In genomic region chr2:44941551-44942234, GRCh38 we compare ENCODE assay signal across 8 cellular contexts. TPM values are rescaled to one million over a fixed set of nuclear protein-coding genes. Genes with fewer than 3 reads are reported as not detected.
DNase-seq lines count a peak whose midpoint lies in the region; ATAC-seq and TF ChIP-seq lines count a peak whose summit lies in the region.

SIX3 (plus strand) TSS chr2:44941702; CDS start chr2:44942105, 403 bp downstream.

- H3K27ac Mint-ChIP-seq in naive thymus-derived CD4-positive, alpha-beta T cell = peak within 1 kb of the TSS in 3 of 9 donors; percentile 3 to 62 (median 46)

- BruUV-seq in PC-3 (replicated peaks; lab: Mats Ljungman, UMichigan) = no TSS peak

- peak within 1 kb of the TSS; percentile 97 for H2AFZ ChIP-seq in PC-3 (ENCODE audit: low read length)

- peak within 1 kb of the TSS; percentile 89 for H3K4me3 ChIP-seq in PC-3 (ENCODE audit: low read length)
- peak within 1 kb of the TSS; percentile 35 for H3K4me3 ChIP-seq in naive thymus-derived CD4-positive, alpha-beta T cell (ENCODE audit: low read length)
- peak within 1 kb of the TSS; percentile 2 to 15 for H3K4me3 ChIP-seq in aorta (ENCODE audit: low read length in 2 of 2)

- intact Hi-C loops in PC-3 (cut with micrococcal nuclease) (no loop called here), aorta (cut with DNase I) (no loop called here)
- intact Hi-C loops in naive thymus-derived CD4-positive, alpha-beta T cell (cut with micrococcal nuclease) = loop anchor here in 1 of 2 donors (2.0 to 5.0 kb wide), 2 partner anchors 13 to 139 kb away; no protein-coding TSS in a partner anchor

- no peaks in the 10 kb centered on the region for H3K27me3 ChIP-seq in PC-3 (ENCODE audit: low read length)
- peaks cover 0 to 10% of the 10 kb centered on the region in 2 donors for H3K27me3 ChIP-seq in naive thymus-derived CD4-positive, alpha-beta T cell (ENCODE audit: control insufficient read depth in 2 of 2, insufficient read depth in 2 of 2, low read length in 2 of 2)
- H3K27me3 ChIP-seq in aorta (ENCODE audit: control insufficient read depth in 1 of 2, insufficient read depth in 2 of 2, low read length in 1 of 2) = no peaks in the 10 kb centered on the region

- POLR2A ChIA-PET in PC-3 (lab: Charles Lee; ENCODE audit: unreplicated experiment) = no interaction called here
- POLR2A ChIA-PET in naive thymus-derived CD4-positive, alpha-beta T cell (lab: Charles Lee) = no interaction called here

- no peaks in the 10 kb centered on the region for H3K9me3 ChIP-seq in PC-3 (ENCODE audit: low read length)
- H3K9me3 ChIP-seq in naive thymus-derived CD4-positive, alpha-beta T cell (ENCODE audit: control insufficient read depth in 2 of 3, low read length in 3 of 3) = no peaks in the 10 kb centered on the region
- no peaks in the 10 kb centered on the region for H3K9me3 ChIP-seq in aorta (ENCODE audit: control insufficient read depth, low read length)

- no peaks in the 10 kb centered on the region for H3K9me2 ChIP-seq in PC-3 (replicated peaks; ENCODE audit: low read length)

- peak within 1 kb of the TSS; percentile 91 for H3K4me2 ChIP-seq in PC-3 (ENCODE audit: low read length)

- WGBS in aorta, 2 donors = 1 to 2% methylated on average over 35 to 39 of the region's 39 CpGs

- H3K4me1 Mint-ChIP-seq in naive thymus-derived CD4-positive, alpha-beta T cell = peaks cover 18 to 66% (median 49%) of the 10 kb centered on the region in 7 donors

- H3K4me3 Mint-ChIP-seq in naive thymus-derived CD4-positive, alpha-beta T cell = peak within 1 kb of the TSS; percentile 75 to 90 (median 80)

- peaks cover 53 to 86% (median 73%) of the 10 kb centered on the region in 5 donors for H3K27me3 Mint-ChIP-seq in naive thymus-derived CD4-positive, alpha-beta T cell

- DNase-seq in activated T-cell treated with anti-CD3 and anti-CD28 coated beads for 1 hour (ENCODE audit: low read depth) = peak; percentile 5
- DNase-seq in activated T-cell treated with anti-CD3 and anti-CD28 coated beads, Interleukin-2, amount 50 U/mL, for 1 hour = no peak
- peak; percentile 74 for DNase-seq in PC-3
- peak; percentile 48 for DNase-seq in cerebellum (ENCODE audit: low spot score)
- DNase-seq in naive thymus-derived CD4-positive, alpha-beta T cell = peak in 4 of 9 donors; percentile 16 to 28 (median 20)
- DNase-seq in aorta = no peak
- no peak for DNase-seq in LoVo (ENCODE audit: low spot score)

- H3K27ac ChIP-seq in PC-3 (ENCODE audit: low read length) (no peak within 1 kb of the TSS), aorta (ENCODE audit: low read depth in 1 of 2, low read length in 2 of 2) (no peak within 1 kb of the TSS)
- H3K27ac ChIP-seq in naive thymus-derived CD4-positive, alpha-beta T cell (ENCODE audit: low read depth, low read length) = no peak within 1 kb of the TSS

- no peaks in the 10 kb centered on the region for H3F3A ChIP-seq in PC-3 (ENCODE audit: low read length, unreplicated experiment)

- no peak for TF ChIP-seq CTCF in PC-3 (conservative IDR thresholded peaks at IDR 0.05; ENCODE audit: low read depth, low read length)

- H3K79me2 ChIP-seq in PC-3 (ENCODE audit: low read length) = no peaks in the 10 kb centered on the region

- peaks cover 0 to 1% (median 0%) of the 10 kb centered on the region in 11 donors for H3K9me3 Mint-ChIP-seq in naive thymus-derived CD4-positive, alpha-beta T cell

- CTCF ChIA-PET in PC-3 (lab: Charles Lee) = no interaction called here
- CTCF ChIA-PET in naive thymus-derived CD4-positive, alpha-beta T cell (lab: Charles Lee) = no interaction called here

- H3K9ac ChIP-seq in PC-3 (ENCODE audit: low read length) = peak within 1 kb of the TSS; percentile 8; the same call in 1 of the 2 replicates

- ATAC-seq in HG02798 (IDR thresholded peaks at IDR 0.05; ENCODE audit: poor library complexity, unreplicated experiment) (peak; percentile 69), PC-3 (peak; percentile 67), aorta (ENCODE audit: low FRiP score) (no peak)
- peak; percentile 46 for ATAC-seq in naive thymus-derived CD4-positive, alpha-beta T cell

- H3K36me3 ChIP-seq in PC-3 (ENCODE audit: low read depth, low read length) (no peaks in the 10 kb centered on the region), aorta (ENCODE audit: control insufficient read depth in 1 of 2, insufficient read depth in 2 of 2, low read length in 1 of 2) (no peaks in the 10 kb centered on the region)
- H3K36me3 ChIP-seq in naive thymus-derived CD4-positive, alpha-beta T cell (ENCODE audit: control insufficient read depth in 2 of 3, insufficient read depth in 3 of 3, low read length in 3 of 3) = no peaks in the 10 kb centered on the region

- peaks cover 0 to 2% (median 0%) of the 10 kb centered on the region in 5 donors for H3K36me3 Mint-ChIP-seq in naive thymus-derived CD4-positive, alpha-beta T cell

- H4K20me1 ChIP-seq in PC-3 (ENCODE audit: low read length) = no peaks in the 10 kb centered on the region

- H3K4me1 ChIP-seq in PC-3 (ENCODE audit: insufficient read depth, low read length) (peaks cover 3% of the 10 kb centered on the region), aorta (ENCODE audit: control insufficient read depth in 1 of 2, insufficient read depth in 2 of 2, low read length in 2 of 2) (no peaks in the 10 kb centered on the region)
- H3K4me1 ChIP-seq in naive thymus-derived CD4-positive, alpha-beta T cell (ENCODE audit: control insufficient read depth in 2 of 2, insufficient read depth in 2 of 2, low read length in 2 of 2) = no peaks in the 10 kb centered on the region

RNA-seq across cellular contexts. Expression of gene SIX3, which starts in this region (rescaled TPM):
- 0.07 TPM in 1 of 2 replicates, not detected in the other for total RNA-seq in PC-3 (2014; rRNA removed)
- not detected for total RNA-seq in cerebellum
- not detected for total RNA-seq in naive thymus-derived CD4-positive, alpha-beta T cell
- not detected for polyA plus RNA-seq in naive thymus-derived CD4-positive, alpha-beta T cell
- not detected for total RNA-seq in aorta
- not detected for polyA plus RNA-seq in aorta

Comparison
In these comparisons a context has a peak if more than half of its experiments do, and no peak if none do; other contexts are left out.
1. Peak in DNase-seq, ATAC-seq, H3K4me3 ChIP-seq, H3K9ac ChIP-seq and H3K4me2 ChIP-seq in PC-3; RNA of the gene not detected or under 1 TPM.
2. Peak in DNase-seq in cerebellum; RNA of the gene not detected or under 1 TPM.
3. Peak in ATAC-seq and H3K4me3 ChIP-seq in naive thymus-derived CD4-positive, alpha-beta T cell; RNA of the gene not detected or under 1 TPM.
4. H3K4me3 ChIP-seq: peak in every context shown above with its lines; median percentile 89 in PC-3; 35 in naive thymus-derived CD4-positive, alpha-beta T cell; 8 in aorta.